In genomic region chr13:46682015-46682414, GRCh38 we compare ENCODE assay signal across 18 cellular contexts.
DNase-seq lines count a peak whose midpoint lies in the region; ATAC-seq and TF ChIP-seq lines count a peak whose summit lies in the region.
"Had no signal": no experiment of that assay in that cellular context is flagged by ENCODE, and none has a peak within 500 bp of the region (broad histone marks: within the 10 kb centered on the region; RNA-seq: fewer than 3 reads in every experiment).

No MANE protein-coding gene starts in this region.

- peak overlapping the region; percentile 11 for H3K27ac Mint-ChIP-seq in Caco-2 (ENCODE audit: unreplicated experiment)
- H3K27ac Mint-ChIP-seq: B cell; CD4-positive, CD25-positive, alpha-beta regulatory T cell; CD8-positive, alpha-beta memory T cell had no signal

- no peak for TF ChIP-seq CTCF in Caco-2 (IDR thresholded peaks at IDR 0.05; ENCODE audit: insufficient read depth in 1 of 2, low read depth in 1 of 2, low read length in 1 of 2, severe bottlenecking in 1 of 2, unreplicated experiment in 1 of 2)
- TF ChIP-seq CTCF in osteoblast (IDR thresholded peaks at IDR 0.05; ENCODE audit: extremely low read depth, low read depth, low read length) = no peak
- no peak for TF ChIP-seq CTCF in testis (IDR thresholded peaks at IDR 0.05)

- H3K9me3 ChIP-seq in Caco-2 (no peaks in the 10 kb centered on the region), osteoblast (ENCODE audit: low read depth, low read length) (no peaks in the 10 kb centered on the region), stomach smooth muscle (ENCODE audit: control insufficient read depth in 2 of 2, low read length in 2 of 2) (no peaks in the 10 kb centered on the region), testis (no peaks in the 10 kb centered on the region)
- H3K9me3 ChIP-seq: BLaER1, HAP-1 had no signal

- H3K4me3 ChIP-seq in Caco-2 (ENCODE audit: low read depth, low read length) (no peak overlapping the region), osteoblast (ENCODE audit: insufficient read depth, low read length) (no peak overlapping the region), stomach smooth muscle (ENCODE audit: low read length in 2 of 2) (no peak overlapping the region), testis (no peak overlapping the region)
- H3K4me3 ChIP-seq: BLaER1, HAP-1 had no signal

- no peak overlapping the region for H2AFZ ChIP-seq in osteoblast (ENCODE audit: low read length)

- no peak for TF ChIP-seq POLR2A in testis (IDR thresholded peaks at IDR 0.05)

- CTCF ChIA-PET in Caco-2 (lab: Charles Lee) = no interaction called here

- DNase-seq in Caco-2 (no peak), NCI-H82 (lab: John Stamatoyannopoulos, UW) (peak; percentile 72), osteoblast (ENCODE audit: insufficient read length, low spot score, missing footprints) (peak; percentile 53), testis (no peak)
- DNase-seq: Calu3; CD4-positive, CD25-positive, alpha-beta regulatory T cell; CD8-positive, alpha-beta memory T cell; DMS53; DMS79 treated with DMSO at 0.1 percent for 48 hours; GF-D8; GOT3 had no signal

- POLR2A ChIA-PET in Caco-2 (lab: Charles Lee) = no interaction called here

- no peaks in the 10 kb centered on the region for H3K9me3 Mint-ChIP-seq in Caco-2 (ENCODE audit: unreplicated experiment)
- H3K9me3 Mint-ChIP-seq: CD4-positive, CD25-positive, alpha-beta regulatory T cell; CD8-positive, alpha-beta memory T cell had no signal

- H4K20me1 ChIP-seq in osteoblast (ENCODE audit: insufficient read depth, low read length) = peaks cover 4% of the 10 kb centered on the region

- no peak overlapping the region for H3K9ac ChIP-seq in stomach smooth muscle (ENCODE audit: low read length in 2 of 2)
- H3K9ac ChIP-seq: BLaER1 had no signal

- H3K4me1 ChIP-seq in Caco-2 (peaks cover 61% of the 10 kb centered on the region), osteoblast (ENCODE audit: insufficient read depth, low read length) (peaks cover 29% of the 10 kb centered on the region), stomach smooth muscle (ENCODE audit: control insufficient read depth, insufficient read depth, low read length) (peaks cover 29% of the 10 kb centered on the region), testis (no peaks in the 10 kb centered on the region)

- no peak overlapping the region for H3K4me3 Mint-ChIP-seq in Caco-2 (ENCODE audit: unreplicated experiment)
- H3K4me3 Mint-ChIP-seq: B cell; CD4-positive, CD25-positive, alpha-beta regulatory T cell; CD8-positive, alpha-beta memory T cell had no signal

- no peaks in the 10 kb centered on the region for H3K27me3 Mint-ChIP-seq in Caco-2 (ENCODE audit: insufficient read depth, unreplicated experiment)
- H3K27me3 Mint-ChIP-seq: B cell; CD4-positive, CD25-positive, alpha-beta regulatory T cell; CD8-positive, alpha-beta memory T cell had no signal

- no peaks in the 10 kb centered on the region for H3K27me3 ChIP-seq in Caco-2 (replicated peaks; ENCODE audit: control insufficient read depth, insufficient read depth, low read length)
- H3K27me3 ChIP-seq in osteoblast (ENCODE audit: insufficient read depth, low read length) = no peaks in the 10 kb centered on the region
- no peaks in the 10 kb centered on the region for H3K27me3 ChIP-seq in stomach smooth muscle (ENCODE audit: control insufficient read depth in 1 of 2, insufficient read depth in 2 of 2, low read length in 2 of 2)
- no peaks in the 10 kb centered on the region for H3K27me3 ChIP-seq in testis
- H3K27me3 ChIP-seq: BLaER1 had no signal

- WGBS in testis, 2 donors = 92 to 96% methylated on average over 3 of the region's 3 CpGs

- H3K27ac ChIP-seq in osteoblast (ENCODE audit: low read depth, low read length) (no peak overlapping the region), stomach smooth muscle (ENCODE audit: low read length) (peak overlapping the region; percentile 8), testis (no peak overlapping the region)
- H3K27ac ChIP-seq: BLaER1, C4-2B had no signal

- no peak for ATAC-seq in GM21381 (IDR thresholded peaks at IDR 0.05; ENCODE audit: unreplicated experiment)
- no peak for ATAC-seq in GM19324 (IDR thresholded peaks at IDR 0.05; ENCODE audit: low FRiP score, unreplicated experiment)

- BruUV-seq in Caco-2 (replicated peaks; lab: Mats Ljungman, UMichigan) = no TSS peak

- peaks cover 27% of the 10 kb centered on the region for H3K79me2 ChIP-seq in osteoblast (ENCODE audit: insufficient read depth, low read length)

- H3K36me3 ChIP-seq in Caco-2 (ENCODE audit: control insufficient read depth, insufficient read depth, low read length) (no peaks in the 10 kb centered on the region), osteoblast (ENCODE audit: insufficient read depth, low read length) (no peaks in the 10 kb centered on the region), stomach smooth muscle (ENCODE audit: control insufficient read depth in 2 of 2, insufficient read depth in 2 of 2, low read length in 2 of 2) (peaks cover 0 to 6% of the 10 kb centered on the region in 2 donors), testis (ENCODE audit: low read depth, missing control alignments) (no peaks in the 10 kb centered on the region)
- H3K36me3 ChIP-seq: HAP-1 had no signal

- no peak overlapping the region for H3K4me2 ChIP-seq in osteoblast (ENCODE audit: insufficient read depth, low read length)
- H3K4me2 ChIP-seq: BLaER1 had no signal

- H3K36me3 Mint-ChIP-seq in Caco-2 (ENCODE audit: insufficient read depth, unreplicated experiment) = peaks cover 21% of the 10 kb centered on the region

- intact Hi-C loops in Caco-2 (cut with micrococcal nuclease; ENCODE audit: unreplicated experiment) = loop anchor here (5.0 kb wide), 1 partner anchor 40 kb away; no protein-coding TSS in a partner anchor
- intact Hi-C loops in testis (cut with DNase I; ENCODE audit: low total_unique reads) = no loop called here

- H3K4me1 Mint-ChIP-seq in Caco-2 (ENCODE audit: low read depth, unreplicated experiment) = peaks cover 32% of the 10 kb centered on the region

Comparison
In these comparisons a context has a peak if more than half of its experiments do, and no peak if none do; other contexts are left out.
1. DNase-seq: peak in NCI-H82 (single experiment) and osteoblast (single experiment); none in Caco-2 (0 of 2) and testis (single experiment).